Comparison of ENCODE assay signal across 8 cellular contexts in genomic region chr10:43362191-43362839, GRCh38. TPM values are rescaled to one million over a fixed set of nuclear protein-coding genes. Genes with fewer than 3 reads are reported as not detected.
DNase-seq lines count a peak whose midpoint lies in the region; ATAC-seq, FAIRE-seq and TF ChIP-seq lines count a peak whose summit lies in the region.

No MANE protein-coding gene starts in this region.

- no peaks in the 10 kb centered on the region for H3K27me3 ChIP-seq in pancreas
- no peaks in the 10 kb centered on the region for H3K27me3 ChIP-seq in thymus (ENCODE audit: control insufficient read depth, insufficient read depth)

- peak in 2 of 4 donors; percentile 23 to 29 for TF ChIP-seq CTCF in pancreas (IDR thresholded peaks at IDR 0.05)

- in situ Hi-C loops in SK-MEL-5 (cut with HindIII; ENCODE audit: low pct_unique_long_range_greater_than_20kb, low sequenced_read_pairs): no loop called here

- 3% methylated on average over 42 to 48 of the region's 48 CpGs for WGBS in pancreas, 2 donors
- WGBS in thymus: 9% methylated on average over 48 of the region's 48 CpGs

- H3K9me3 ChIP-seq in pancreas: no peaks in the 10 kb centered on the region
- no peaks in the 10 kb centered on the region for H3K9me3 ChIP-seq in thymus (ENCODE audit: control insufficient read depth)

- H3K36me3 ChIP-seq in pancreas (no peaks in the 10 kb centered on the region), thymus (ENCODE audit: control insufficient read depth, insufficient read depth) (no peaks in the 10 kb centered on the region)

- DNase-seq in DMS 273 (lab: John Stamatoyannopoulos, UW; ENCODE audit: unreplicated experiment) (peak; percentile 82), KG1 (lab: John Stamatoyannopoulos, UW) (peak; percentile 80), SK-MEL-5 (ENCODE audit: low read depth, low spot score) (peak; percentile 42), Right ventricle myocardium superior (peak; percentile 99), pancreas (peak; percentile 99 to 100 (median 99))
- peak; percentile 96 for DNase-seq in activated naive CD8-positive, alpha-beta T cell treated with anti-CD3 and anti-CD28 coated beads, Interleukin-2, amount 50 U/mL, for 16 hours (ENCODE audit: low read depth, low spot score)

- H3K27ac ChIP-seq in pancreas (peak overlapping the region; percentile 47 to 88 (median 74)), thymus (ENCODE audit: low read depth) (peak overlapping the region; percentile 89)

- H3K4me3 ChIP-seq in pancreas: peak overlapping the region; percentile 44 to 67 (median 56)
- peak overlapping the region; percentile 83 for H3K4me3 ChIP-seq in thymus (ENCODE audit: low read length)

- intact Hi-C loops in Right ventricle myocardium superior (cut with DNase I) (no loop called here), pancreas (cut with DNase I) (no loop called here)

- ATAC-seq in GM21515 (IDR thresholded peaks at IDR 0.05; ENCODE audit: unreplicated experiment) (peak; percentile 97), Right ventricle myocardium superior (ENCODE audit: poor library complexity) (peak; percentile 99), pancreas (peak; percentile 99)

- no peak for FAIRE-seq in pancreas (lab: Jason Lieb, UNC)

- peaks cover 0 to 6% (median 0%) of the 10 kb centered on the region in 3 donors for H3K4me1 ChIP-seq in pancreas
- H3K4me1 ChIP-seq in thymus (ENCODE audit: control insufficient read depth, insufficient read depth, low read length): peaks cover 5% of the 10 kb centered on the region

RNA-seq across cellular contexts. Expression of gene FXYD4, which starts 9.1 kb away (rescaled TPM):
- not detected in 2 replicates for total RNA-seq in SK-MEL-5 (2014; rRNA removed; shearing (Covaris generic))
- not detected in 2 replicates for polyA plus RNA-seq in SK-MEL-5 (2015; cell fraction: cytosol; rRNA removed)
- not detected in 2 replicates for polyA plus RNA-seq in SK-MEL-5 (2015; cell fraction: nucleus; rRNA removed)
- not detected for total RNA-seq in Right ventricle myocardium superior
- total RNA-seq in pancreas: under 1 TPM in 1 of 6 donors, not detected in 5; 0.31 TPM
- under 1 TPM in 1 of 2 donors, not detected in 1; 0.28 TPM for polyA plus RNA-seq in pancreas
- polyA plus RNA-seq in thymus: 0.59 TPM

RNA-seq across cellular contexts. Expression of gene HNRNPF, which starts 46.7 kb away (rescaled TPM):
- total RNA-seq in SK-MEL-5 (2014; rRNA removed; shearing (Covaris generic)): 265 and 297 TPM in 2 replicates
- polyA plus RNA-seq in SK-MEL-5 (2015; cell fraction: cytosol; rRNA removed): 220 and 276 TPM in 2 replicates
- 158 and 177 TPM in 2 replicates for polyA plus RNA-seq in SK-MEL-5 (2015; cell fraction: nucleus; rRNA removed)
- total RNA-seq in Right ventricle myocardium superior: 77.5 TPM
- total RNA-seq in pancreas: 100 to 1,000 TPM in 1 of 6 donors, 10 to 100 TPM in 5; 51.9 to 103 (median 84.5) TPM
- polyA plus RNA-seq in pancreas: 10 to 100 TPM; 26.5 to 56.8 TPM
- 136 TPM for polyA plus RNA-seq in thymus

Comparison
In these comparisons a context has a peak if more than half of its experiments do, and no peak if none do; other contexts are left out.
1. Peak in every context shown above with its lines: DNase-seq, ATAC-seq, H3K4me3 ChIP-seq and H3K27ac ChIP-seq.
2. DNase-seq: peak in every context shown above with its lines; median percentile 99 in Right ventricle myocardium superior; 99 in pancreas; 96 in activated naive CD8-positive, alpha-beta T cell treated with anti-CD3 and anti-CD28 coated beads, Interleukin-2, amount 50 U/mL, for 16 hours; 82 in DMS 273; 80 in KG1; 42 in SK-MEL-5.